Comparison of ENCODE assay signal across 2 cellular contexts in the genomic region with DNA sequence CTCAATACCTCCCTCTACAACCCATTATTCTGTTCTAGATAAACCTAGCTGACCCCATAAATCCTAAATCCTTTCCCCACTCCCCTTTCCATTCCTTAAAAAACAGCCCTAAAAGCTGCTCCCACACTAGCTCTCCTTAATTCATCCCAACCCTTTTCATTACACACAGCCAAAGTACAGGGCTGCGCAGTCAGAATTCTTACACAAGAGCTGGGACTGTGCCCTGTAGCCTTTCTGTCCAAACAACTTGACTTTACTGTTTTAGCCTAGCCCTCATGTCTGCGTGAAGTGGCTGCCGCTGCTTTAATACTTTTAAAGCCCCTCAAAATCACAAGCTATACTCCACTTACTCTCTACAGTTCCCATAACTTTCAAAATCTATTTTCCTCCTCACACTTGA. TPM values are rescaled to one million over a fixed set of nuclear protein-coding genes. Genes with fewer than 3 reads are reported as not detected.
"Had no signal": no experiment of that assay in that cellular context is flagged by ENCODE, and none has a peak within 500 bp of the region (broad histone marks: within the 10 kb centered on the region; RNA-seq: fewer than 3 reads in every experiment).

No MANE protein-coding gene starts in this region.

RNA-seq across cellular contexts. Expression of a gene that starts 23.9 kb away (rescaled TPM):
- total RNA-seq: G401, GM12878 had no signal
- polyA plus RNA-seq: GM12878 had no signal

RNA-seq across cellular contexts. Expression of a gene that starts 55.9 kb away (rescaled TPM):
- total RNA-seq: G401, GM12878 had no signal
- polyA plus RNA-seq: GM12878 had no signal
